Comparison of ENCODE assay signal across 17 cellular contexts in genomic region chrX:152769549-152770289, GRCh38. TPM values are rescaled to one million over a fixed set of nuclear protein-coding genes. Genes with fewer than 3 reads are reported as not detected.
"Had no signal": no experiment of that assay in that cellular context is flagged by ENCODE, and none has a peak within 500 bp of the region (broad histone marks: within the 10 kb centered on the region; RNA-seq: fewer than 3 reads in every experiment).

Gene MAGEA6, minus strand, starts transcription at chrX:152769689. Its CDS starts 2,039 bp downstream, at chrX:152767650.

RNA-seq across cellular contexts. Expression of gene MAGEA6, which starts in this region (rescaled TPM):
- total RNA-seq: activated B cell treated with CpG ODN at 0.5 μM for 24 hours; activated CD8-positive, alpha-beta T cell treated with anti-CD3 and anti-CD28 coated beads for 36 hours; activated T-cell treated with anti-CD3 and anti-CD28 coated beads, Interleukin-2, amount 50 U/mL, for 4 hours; activated T-helper 17 cell treated with anti-CD3 and anti-CD28 coated beads, Interleukin-2, amount 50 U/mL, for 72 hours; body of pancreas; cardiac muscle cell; dermis microvascular lymphatic vessel endothelial cell; endothelial cell of umbilical vein; esophagus squamous epithelium; fibroblast of lung; fibroblast of villous mesenchyme; gastroesophageal sphincter; glomerular endothelial cell; heart right ventricle; hepatocyte had no signal
- polyA plus RNA-seq: adipose tissue, cardiac muscle cell, endothelial cell of umbilical vein, esophagus, fibroblast of lung, heart right ventricle had no signal
